ENCODE assay signal across 2 cellular contexts in genomic region chr1:29569971-29570634, GRCh38.
TF ChIP-seq lines count a peak whose summit lies in the region.

No MANE protein-coding gene starts in this region.

TF ChIP-seq in A549, 52 proteins besides CTCF, POLR2A, EP300 and RAD21:
- TF ChIP-seq MAFK (IDR thresholded peaks at IDR 0.05; ENCODE audit: partially characterized antibody) (peak; percentile 76), FOSL2 (IDR thresholded peaks at IDR 0.05) (peak; percentile 22; the same call in 1 of the 2 replicates), FOSL2 (CRISPR knock-in tag; IDR thresholded peaks at IDR 0.05) (peak; percentile 25; the same call in 1 of the 2 replicates), RCOR1 (IDR thresholded peaks at IDR 0.05; ENCODE audit: low read depth, low read length) (no peak), SMC3 (IDR thresholded peaks at IDR 0.05) (no peak)

TF ChIP-seq in HCT116, 20 proteins besides CTCF, POLR2A, EP300 and RAD21:
- TF ChIP-seq ATF3 (IDR thresholded peaks at IDR 0.05) (peak; percentile 82; the same call in 1 of the 2 replicates), REST (IDR thresholded peaks at IDR 0.05; ENCODE audit: low read depth) (no peak), ELF1 (IDR thresholded peaks at IDR 0.05; ENCODE audit: borderline replicate concordance, low read depth) (no peak), EZH2phosphoT487 (IDR thresholded peaks at IDR 0.05; ENCODE audit: borderline replicate concordance) (no peak), MAX (IDR thresholded peaks at IDR 0.05) (peak; percentile 77), ZNF274 (IDR thresholded peaks at IDR 0.05; ENCODE audit: low read depth, low read length) (no peak), CEBPB (IDR thresholded peaks at IDR 0.05; ENCODE audit: low read depth) (peak; percentile 94), YY1 (IDR thresholded peaks at IDR 0.05; ENCODE audit: extremely low read depth, insufficient replicate concordance, low read depth, low read length) (no peak), EGR1 (IDR thresholded peaks at IDR 0.05; ENCODE audit: low read depth) (peak; percentile 50; the same call in 1 of the 2 replicates), ZFX (IDR thresholded peaks at IDR 0.05) (no peak), SRF (IDR thresholded peaks at IDR 0.05; ENCODE audit: low read depth) (peak; percentile 88), SP1 (IDR thresholded peaks at IDR 0.05; ENCODE audit: low read depth) (peak; percentile 96), JUND (IDR thresholded peaks at IDR 0.05) (peak; percentile 99), POLR2AphosphoS5 (IDR thresholded peaks at IDR 0.05; ENCODE audit: low read depth, low read length) (peak; percentile 66; the same call in 1 of the 2 replicates), ZBTB33 (IDR thresholded peaks at IDR 0.05; ENCODE audit: extremely low read depth, insufficient replicate concordance, low read length) (peak; percentile 68), SIN3A (IDR thresholded peaks at IDR 0.05; ENCODE audit: low read depth) (peak; percentile 94), CBX3 (IDR thresholded peaks at IDR 0.05; ENCODE audit: low read depth) (peak; percentile 91), FOSL1 (IDR thresholded peaks at IDR 0.05; ENCODE audit: low read depth) (peak; percentile 98), TCF7L2 (IDR thresholded peaks at IDR 0.05; ENCODE audit: borderline replicate concordance, extremely low read depth, insufficient read depth, insufficient read length) (no peak), EZH2 (IDR thresholded peaks at IDR 0.05) (no peak)
TF ChIP-seq in HCT116: peak in this region for 12.
